ENCODE assay signal across 29 cellular contexts in genomic region chr1:12035306-12035705, GRCh38. TPM values are rescaled to one million over a fixed set of nuclear protein-coding genes. Genes with fewer than 3 reads are reported as not detected.
DNase-seq lines count a peak whose midpoint lies in the region; ATAC-seq and TF ChIP-seq lines count a peak whose summit lies in the region.
"Had no signal": no experiment of that assay in that cellular context is flagged by ENCODE, and none has a peak within 500 bp of the region (broad histone marks: within the 10 kb centered on the region; RNA-seq: fewer than 3 reads in every experiment).

No MANE protein-coding gene starts in this region.

- H3K9ac ChIP-seq in H9 (ENCODE audit: extremely low read depth, insufficient read length, low read length) (no peak overlapping the region), smooth muscle cell (ENCODE audit: low read depth) (no peak overlapping the region)

- no peak overlapping the region for H3K56ac ChIP-seq in H9 (ENCODE audit: insufficient read length, low read depth, low read length)

- no peak overlapping the region for H3K18ac ChIP-seq in H9 (ENCODE audit: insufficient read length, low read depth, low read length)

- no peak overlapping the region for H3K4me3 ChIP-seq in smooth muscle cell
- H3K4me3 ChIP-seq: breast epithelium, hepatocyte, MG63, ovary, right atrium auricular region, transverse colon had no signal

- no peaks in the 10 kb centered on the region for H3K36me3 ChIP-seq in smooth muscle cell (ENCODE audit: low read depth)
- H3K36me3 ChIP-seq: breast epithelium, MG63, ovary, right atrium auricular region, transverse colon had no signal

- no CpG with 5 or more reads among the region's 4 CpGs for WGBS in H9 (ENCODE audit: extremely low coverage, insufficient read length, low lambda C conversion rate)
- 76% methylated on average over 4 of the region's 4 CpGs for WGBS in smooth muscle cell (ENCODE audit: low lambda C conversion rate)

- no peak overlapping the region for H3K14ac ChIP-seq in H9 (ENCODE audit: insufficient read depth, low read length)

- H2BK5ac ChIP-seq in H9 (ENCODE audit: insufficient read length, low read length): no peak overlapping the region

- H3K23ac ChIP-seq in H9 (ENCODE audit: insufficient read length, low read depth, low read length): no peak overlapping the region

- no peak overlapping the region for H2AK5ac ChIP-seq in H9 (ENCODE audit: insufficient read length, low read length)

- TF ChIP-seq CTCF in H9 (conservative IDR thresholded peaks at IDR 0.05) (no peak), smooth muscle cell (IDR thresholded peaks at IDR 0.05; ENCODE audit: borderline replicate concordance, insufficient read depth, poor library complexity, severe bottlenecking) (no peak)

- H3K27ac ChIP-seq in H9 (ENCODE audit: insufficient read length, low read depth, low read length) (no peak overlapping the region), smooth muscle cell (ENCODE audit: low read depth) (no peak overlapping the region)
- H3K27ac ChIP-seq: hepatocyte, right atrium auricular region, RWPE1, transverse colon had no signal

- H4K20me1 ChIP-seq in H9 (ENCODE audit: control insufficient read depth, insufficient read depth, insufficient read length): no peaks in the 10 kb centered on the region
- H4K20me1 ChIP-seq in smooth muscle cell (ENCODE audit: low read depth): no peaks in the 10 kb centered on the region

- intact Hi-C loops in sciatic nerve (cut with DNase I): no loop called here

- no peak overlapping the region for H4K91ac ChIP-seq in H9 (ENCODE audit: insufficient read length, low read depth, low read length)

- H3K79me1 ChIP-seq in H9 (ENCODE audit: insufficient read depth, low read depth, low read length, poor library complexity, severe bottlenecking): no peaks in the 10 kb centered on the region

- H2BK20ac ChIP-seq in H9 (ENCODE audit: low read depth, low read length, poor library complexity, severe bottlenecking): no peak overlapping the region

- H2BK120ac ChIP-seq in H9 (ENCODE audit: low read depth, low read length, poor library complexity, severe bottlenecking): no peak overlapping the region

- no peaks in the 10 kb centered on the region for H3K27me3 ChIP-seq in H9 (ENCODE audit: insufficient read depth, low read length)
- no peaks in the 10 kb centered on the region for H3K27me3 ChIP-seq in smooth muscle cell (ENCODE audit: low read depth)
- H3K27me3 ChIP-seq: breast epithelium, hepatocyte, MG63, ovary, right atrium auricular region, transverse colon had no signal

- no peak overlapping the region for H3T11ph ChIP-seq in H9 (ENCODE audit: low read length)

- ATAC-seq in sciatic nerve: peak; percentile 53
- ATAC-seq: esophagus mucosa; SK-N-SH treated with all-trans-retinoic acid at 6 μM for 48 hours; stimulated activated naive CD8-positive, alpha-beta T cell treated with anti-CD3 and anti-CD28 coated beads, Interleukin-15, amount 100 ng/mL, for 72 hours had no signal

- no peak overlapping the region for H4K5ac ChIP-seq in H9 (ENCODE audit: insufficient read length, low read depth, low read length)

- DNase-seq in H9 (no peak), NOMO-1 (lab: John Stamatoyannopoulos, UW; ENCODE audit: unreplicated experiment in 2 of 2) (peak; percentile 64 to 73), amniotic epithelial cell (ENCODE audit: low read depth) (peak; percentile 41), sciatic nerve (ENCODE audit: low spot score) (no peak), NCI-H524 treated with DMSO at 0.1 percent for 48 hours (lab: John Stamatoyannopoulos, UW) (no peak), smooth muscle cell (lab: John Stamatoyannopoulos, UW; ENCODE audit: unreplicated experiment) (no peak), HPDE6-E6E7 (ENCODE audit: extremely low spot score) (no peak)
- DNase-seq: activated CD4-positive, CD25-positive, alpha-beta regulatory T cell treated with anti-CD3 and anti-CD28 coated beads, Interleukin-2, amount 50 U/mL, for 72 hours; activated CD8-positive, alpha-beta memory T cell treated with anti-CD3 and anti-CD28 coated beads for 24 hours; activated naive CD4-positive, alpha-beta T cell treated with anti-CD3 and anti-CD28 coated beads for 36 hours; activated T-cell treated with anti-CD3 and anti-CD28 coated beads, Interleukin-2, amount 50 U/mL, for 48 hours; amniotic stem cell; CD8-positive, alpha-beta memory T cell; DMS53; effector memory CD4-positive, alpha-beta T cell; foreskin melanocyte; GDM1; mesenchymal stem cell; MG63; NCI-H524; stimulated activated naive CD8-positive, alpha-beta T cell treated with anti-CD3 and anti-CD28 coated beads, Interleukin-15, amount 100 ng/mL, for 72 hours; transverse colon had no signal

- H4K8ac ChIP-seq in H9 (replicated peaks; ENCODE audit: insufficient read length, low read depth, low read length): no peak overlapping the region

- H3K4me1 ChIP-seq in H9 (ENCODE audit: insufficient read depth, low read length) (no peaks in the 10 kb centered on the region), smooth muscle cell (ENCODE audit: low read depth) (no peaks in the 10 kb centered on the region)
- H3K4me1 ChIP-seq: breast epithelium, right atrium auricular region, transverse colon had no signal

- H3K9me3 Mint-ChIP-seq in H9: no peaks in the 10 kb centered on the region
- H3K9me3 Mint-ChIP-seq: activated naive CD4-positive, alpha-beta T cell treated with anti-CD3 and anti-CD28 coated beads for 36 hours; CD8-positive, alpha-beta memory T cell; stimulated activated naive CD8-positive, alpha-beta T cell treated with anti-CD3 and anti-CD28 coated beads, Interleukin-15, amount 100 ng/mL, for 72 hours had no signal

- peaks cover 2% of the 10 kb centered on the region; the same call in 1 of the 2 replicates for H3K27me3 Mint-ChIP-seq in H9 (ENCODE audit: low read depth)
- H3K27me3 Mint-ChIP-seq: stimulated activated naive CD8-positive, alpha-beta T cell treated with anti-CD3 and anti-CD28 coated beads, Interleukin-15, amount 100 ng/mL, for 72 hours had no signal

- no peaks in the 10 kb centered on the region for H3K79me2 ChIP-seq in H9 (ENCODE audit: insufficient read depth, low read length)
- H3K79me2 ChIP-seq in smooth muscle cell (ENCODE audit: low read depth): no peaks in the 10 kb centered on the region
- H3K79me2 ChIP-seq: hepatocyte had no signal

- no peak overlapping the region for H2BK12ac ChIP-seq in H9 (ENCODE audit: insufficient read length, low read depth, low read length)

- H2BK15ac ChIP-seq in H9 (ENCODE audit: low read depth, low read length): no peak overlapping the region

- no peaks in the 10 kb centered on the region for H3K9me3 ChIP-seq in H9 (ENCODE audit: control insufficient read depth, low read depth, low read length)
- H3K9me3 ChIP-seq in smooth muscle cell (replicated peaks; ENCODE audit: low read depth): no peaks in the 10 kb centered on the region
- H3K9me3 ChIP-seq: breast epithelium, MG63, ovary, right atrium auricular region, transverse colon had no signal

- H3K27ac Mint-ChIP-seq in H9: peak overlapping the region in 2 of 3 experiments; percentile 59 to 69; a peak in 3 of 7 replicates
- H3K27ac Mint-ChIP-seq: activated naive CD4-positive, alpha-beta T cell treated with anti-CD3 and anti-CD28 coated beads for 36 hours; stimulated activated naive CD8-positive, alpha-beta T cell treated with anti-CD3 and anti-CD28 coated beads, Interleukin-15, amount 100 ng/mL, for 72 hours had no signal

- no peaks in the 10 kb centered on the region for H3K23me2 ChIP-seq in H9 (ENCODE audit: insufficient read length, low read depth, low read length, poor library complexity, severe bottlenecking)

- peaks cover 2 to 5% of the 10 kb centered on the region in 2 experiments; a peak in 1 of 4 replicates for H3K4me1 Mint-ChIP-seq in H9

- H3F3A ChIP-seq in smooth muscle cell (ENCODE audit: low read depth): peaks cover 6% of the 10 kb centered on the region

- no peak overlapping the region for H3K4me2 ChIP-seq in H9 (ENCODE audit: insufficient read depth, insufficient read length, low read length)
- H3K4me2 ChIP-seq in smooth muscle cell: no peak overlapping the region
- H3K4me2 ChIP-seq: hepatocyte had no signal

- no peak overlapping the region for H3K4ac ChIP-seq in H9 (ENCODE audit: low read depth, low read length)

- no peak overlapping the region for H3K4me3 Mint-ChIP-seq in H9
- H3K4me3 Mint-ChIP-seq: activated naive CD4-positive, alpha-beta T cell treated with anti-CD3 and anti-CD28 coated beads for 36 hours; CD8-positive, alpha-beta memory T cell; stimulated activated naive CD8-positive, alpha-beta T cell treated with anti-CD3 and anti-CD28 coated beads, Interleukin-15, amount 100 ng/mL, for 72 hours had no signal

- no peak overlapping the region for H2AFZ ChIP-seq in H9 (ENCODE audit: low read length)
- no peak overlapping the region for H2AFZ ChIP-seq in smooth muscle cell (ENCODE audit: low read depth)
- H2AFZ ChIP-seq: hepatocyte had no signal

- H3K36me3 Mint-ChIP-seq in H9 (ENCODE audit: insufficient read depth in 1 of 3, low read depth in 3 of 3): peaks cover 0 to 17% (median 14%) of the 10 kb centered on the region in 3 experiments; a peak in 5 of 7 replicates

RNA-seq across cellular contexts. Expression of gene MIIP, which starts 16.0 kb away (rescaled TPM):
- total RNA-seq in H9 (2021): 52.3 and 54.1 TPM in 2 replicates
- total RNA-seq in sciatic nerve: 33.3 TPM
- 18.9 and 24.0 TPM in 2 replicates for total RNA-seq in smooth muscle cell
- polyA plus RNA-seq in smooth muscle cell: 63.3 and 66.5 TPM in 2 replicates

RNA-seq across cellular contexts. Expression of gene TNFRSF8, which starts 27.8 kb away (rescaled TPM):
- total RNA-seq in H9 (2021) (2.9 and 3.2 TPM in 2 replicates), sciatic nerve (5.2 TPM), smooth muscle cell (0.22 and 0.54 TPM in 2 replicates)
- polyA plus RNA-seq in smooth muscle cell: 1.3 TPM in 1 of 2 replicates, not detected in the other
- total RNA-seq: hepatocyte had no signal
- polyA plus RNA-seq: CD8-positive, alpha-beta memory T cell; hepatocyte had no signal

RNA-seq across cellular contexts. Expression of gene MFN2, which starts 55.1 kb away (rescaled TPM):
- 61.4 and 63.3 TPM in 2 replicates for total RNA-seq in H9 (2021)
- total RNA-seq in sciatic nerve: 68.6 TPM
- total RNA-seq in smooth muscle cell: 30.0 and 34.2 TPM in 2 replicates
- polyA plus RNA-seq in smooth muscle cell: 39.7 and 42.8 TPM in 2 replicates

Comparison
In these comparisons a context has a peak if more than half of its experiments do, and no peak if none do; other contexts are left out.
1. DNase-seq: peak in NOMO-1 (2 of 2) and amniotic epithelial cell (single experiment); none in H9 (single experiment), sciatic nerve (single experiment), NCI-H524 treated with DMSO at 0.1 percent for 48 hours (single experiment), smooth muscle cell (single experiment) and HPDE6-E6E7 (single experiment).